In genomic region chr10:19811517-19811916, GRCh38 we compare ENCODE assay signal across 10 cellular contexts. TPM values are rescaled to one million over a fixed set of nuclear protein-coding genes. Genes with fewer than 3 reads are reported as not detected.
DNase-seq lines count a peak whose midpoint lies in the region; ATAC-seq, FAIRE-seq and TF ChIP-seq lines count a peak whose summit lies in the region.
"Had no signal": no experiment of that assay in that cellular context is flagged by ENCODE, and none has a peak within 500 bp of the region (broad histone marks: within the 10 kb centered on the region; RNA-seq: fewer than 3 reads in every experiment).

No MANE protein-coding gene starts in this region.

- no peaks in the 10 kb centered on the region for H3K27me3 Mint-ChIP-seq in type B pancreatic cell

- no peak overlapping the region for H3K4me3 ChIP-seq in body of pancreas
- no peak overlapping the region for H3K4me3 ChIP-seq in kidney epithelial cell (ENCODE audit: low read depth, low read length)
- H3K4me3 ChIP-seq: gastrocnemius medialis had no signal

- peaks cover 4% of the 10 kb centered on the region for H3K36me3 Mint-ChIP-seq in type B pancreatic cell

- no peak overlapping the region for H3K27ac Mint-ChIP-seq in type B pancreatic cell

- FAIRE-seq in GM12891 (lab: Jason Lieb, UNC) = no peak
- no peak for FAIRE-seq in HTR-8/SVneo (lab: Jason Lieb, UNC)

- WGBS in body of pancreas, 2 donors = 38 to 40% methylated on average over 1 of the region's 1 CpG

- no peak for TF ChIP-seq POLR2A in body of pancreas (IDR thresholded peaks at IDR 0.05)
- TF ChIP-seq POLR2A in GM12891 (IDR thresholded peaks at IDR 0.05; ENCODE audit: low read depth, low read length) = no peak

- DNase-seq in NCI-H526 (lab: John Stamatoyannopoulos, UW) = peak; percentile 44 to 64
- no peak for DNase-seq in NCI-H526 treated with DMSO at 0.1 percent for 48 hours (lab: John Stamatoyannopoulos, UW)
- DNase-seq in body of pancreas = peak in 1 of 4 donors; percentile 25
- DNase-seq in kidney epithelial cell (ENCODE audit: low read depth) = no peak
- DNase-seq in type B pancreatic cell (ENCODE audit: extremely low spot score, unreplicated experiment) = no peak
- DNase-seq in GM20000 (ENCODE audit: low spot score) = no peak
- no peak for DNase-seq in GM12891 (ENCODE audit: insufficient read length, low spot score)
- no peak for DNase-seq in HTR-8/SVneo (ENCODE audit: insufficient read length, low spot score)
- DNase-seq: NCI-H187 treated with DMSO at 0.1 percent for 48 hours had no signal

- peaks cover 4% of the 10 kb centered on the region for H3K9me3 Mint-ChIP-seq in type B pancreatic cell

- TF ChIP-seq CTCF in body of pancreas (IDR thresholded peaks at IDR 0.05) (peak in 5 of 7 experiments; percentile 15 to 25 (median 20)), kidney epithelial cell (IDR thresholded peaks at IDR 0.05; ENCODE audit: insufficient read depth, low read length, poor library complexity, severe bottlenecking) (peak; percentile 67), type B pancreatic cell (conservative IDR thresholded peaks at IDR 0.05) (peak; percentile 71), GM20000 (IDR thresholded peaks at IDR 0.05; ENCODE audit: extremely low read depth, missing control alignments) (no peak)

- no peak overlapping the region for H3K4me3 Mint-ChIP-seq in type B pancreatic cell

- no peak overlapping the region for H3K27ac ChIP-seq in body of pancreas
- H3K27ac ChIP-seq: gastrocnemius medialis had no signal

- ATAC-seq in body of pancreas = no peak
- ATAC-seq: gastrocnemius medialis had no signal

- H3K4me1 Mint-ChIP-seq in type B pancreatic cell (ENCODE audit: unreplicated experiment) = peaks cover 7% of the 10 kb centered on the region

- no peaks in the 10 kb centered on the region for H3K9me3 ChIP-seq in body of pancreas
- H3K9me3 ChIP-seq: gastrocnemius medialis had no signal

- peaks cover 0 to 6% of the 10 kb centered on the region in 2 donors for H3K27me3 ChIP-seq in body of pancreas
- H3K27me3 ChIP-seq in kidney epithelial cell (ENCODE audit: control insufficient read depth, insufficient read depth, low read length) = no peaks in the 10 kb centered on the region

- no peaks in the 10 kb centered on the region for H3K36me3 ChIP-seq in body of pancreas (replicated peaks in 1 of 2; ENCODE audit: insufficient read depth in 1 of 2, low read depth in 2 of 2)
- H3K36me3 ChIP-seq in kidney epithelial cell (ENCODE audit: control insufficient read depth, insufficient read depth, low read length) = no peaks in the 10 kb centered on the region
- H3K36me3 ChIP-seq: gastrocnemius medialis had no signal

- intact Hi-C loops in body of pancreas (cut with DNase I) = no loop called here

- peaks cover 17% of the 10 kb centered on the region for H3K4me1 ChIP-seq in body of pancreas
- H3K4me1 ChIP-seq: gastrocnemius medialis had no signal

TF ChIP-seq in GM12891, 5 proteins besides CTCF, POLR2A, EP300 and RAD21:
- TF ChIP-seq PAX5 (IDR thresholded peaks at IDR 0.05; ENCODE audit: insufficient read depth, low read length, severe bottlenecking) (no peak), SPI1 (IDR thresholded peaks at IDR 0.05; ENCODE audit: low read depth, low read length) (no peak), POLR2AphosphoS5 (IDR thresholded peaks at IDR 0.05; ENCODE audit: low read depth, low read length) (no peak), POU2F2 (IDR thresholded peaks at IDR 0.05; ENCODE audit: low read depth, low read length) (no peak), TAF1 (IDR thresholded peaks at IDR 0.05; ENCODE audit: low read depth, low read length) (no peak)

RNA-seq across cellular contexts. Expression of gene PLXDC2, which starts 4.7 kb away (rescaled TPM):
- total RNA-seq in body of pancreas = 10 to 100 TPM in 1 of 2 donors, 1 to 10 TPM in 1; 8.2 to 13.5 TPM
- 7.5 and 9.1 TPM in 2 replicates for total RNA-seq in kidney epithelial cell
- 79.2 and 83.4 TPM in 2 replicates for total RNA-seq in type B pancreatic cell (ENCODE audit: low replicate concordance)
- not detected for polyA plus RNA-seq in GM12891 (2012; ENCODE audit: low read depth, missing spikeins)

Comparison
In these comparisons a context has a peak if more than half of its experiments do, and no peak if none do; other contexts are left out.
1. DNase-seq: peak in NCI-H526 (2 of 2); none in NCI-H526 treated with DMSO at 0.1 percent for 48 hours (single experiment), kidney epithelial cell (single experiment), type B pancreatic cell (single experiment), GM20000 (single experiment), GM12891 (single experiment) and HTR-8/SVneo (single experiment).